Comparison of ENCODE assay signal across 15 cellular contexts in genomic region chr16:65235339-65236177, GRCh38.
"Had no signal": no experiment of that assay in that cellular context is flagged by ENCODE, and none has a peak within 500 bp of the region (broad histone marks: within the 10 kb centered on the region; RNA-seq: fewer than 3 reads in every experiment).

No MANE protein-coding gene starts in this region.

- H3K9ac ChIP-seq: parathyroid adenoma had no signal

- ATAC-seq: heart left ventricle; stimulated activated naive CD8-positive, alpha-beta T cell treated with anti-CD3 and anti-CD28 coated beads, Interleukin-15, amount 100 ng/mL, for 72 hours had no signal

- H3K79me2 ChIP-seq: parathyroid adenoma had no signal

- H3K9me3 ChIP-seq: heart left ventricle, sigmoid colon had no signal

- H3K4me3 ChIP-seq: coronary artery, heart left ventricle, sigmoid colon had no signal

- H3K27me3 ChIP-seq: brain microvascular endothelial cell, heart left ventricle, sigmoid colon had no signal

- H3K4me1 ChIP-seq: heart left ventricle, parathyroid adenoma, sigmoid colon had no signal

- DNase-seq: activated CD4-positive, alpha-beta T cell treated with anti-CD3 and anti-CD28 coated beads, Interleukin-2, amount 10 ng/mL, durations not matched to agents 7 days and 5 days; activated CD4-positive, CD25-positive, alpha-beta regulatory T cell; activated CD8-positive, alpha-beta memory T cell treated with anti-CD3 and anti-CD28 coated beads for 24 hours; activated naive CD4-positive, alpha-beta T cell; activated naive CD8-positive, alpha-beta T cell treated with anti-CD3 and anti-CD28 coated beads, Interleukin-2, amount 10 ng/mL, durations not matched to agents 7 days and 5 days; brain microvascular endothelial cell; effector CD8-positive, alpha-beta T cell; heart left ventricle; kidney glomerular epithelial cell; sigmoid colon; stimulated activated CD4-positive, alpha-beta T cell treated with anti-CD3 and anti-CD28 coated beads, Interleukin-1b, Interleukin-23, amount 100 ng/mL, for 48 hours; stimulated activated naive CD8-positive, alpha-beta T cell treated with anti-CD3 and anti-CD28 coated beads, Interleukin-15, amount 100 ng/mL, for 72 hours; SW 1271 had no signal

- H3K36me3 ChIP-seq: brain microvascular endothelial cell, heart left ventricle, sigmoid colon had no signal

- H3K27ac ChIP-seq: brain microvascular endothelial cell, coronary artery, heart left ventricle, parathyroid adenoma, sigmoid colon had no signal
